Comparison of ENCODE assay signal across 17 cellular contexts in the genomic region with DNA sequence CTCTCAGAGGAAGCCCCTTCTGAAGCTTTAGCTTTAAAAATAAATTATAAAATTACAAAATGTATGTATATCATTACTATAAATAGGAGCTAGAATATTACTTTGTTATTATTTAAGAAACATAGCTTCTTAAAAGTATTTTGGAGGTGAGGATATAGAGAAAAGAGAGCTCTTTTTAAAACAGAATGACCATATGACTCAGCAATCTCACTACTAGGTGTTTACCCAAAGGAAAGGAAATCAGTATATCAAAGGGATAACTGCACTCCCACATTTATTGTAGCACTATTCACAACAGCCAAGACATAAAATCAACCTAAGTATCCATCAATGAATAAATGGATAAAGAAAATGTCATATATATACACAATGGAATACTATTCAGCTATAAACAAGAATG.
A peak's percentile ranks its signal among the peaks of the same experiment; 100 is the strongest.
DNase-seq lines count a peak whose midpoint lies in the region; ATAC-seq, FAIRE-seq and TF ChIP-seq lines count a peak whose summit lies in the region.
"Had no signal": no experiment of that assay in that cellular context is flagged by ENCODE, and none has a peak within 500 bp of the region (broad histone marks: within the 10 kb centered on the region; RNA-seq: fewer than 3 reads in every experiment).

No MANE protein-coding gene starts in this region.

- CTCF ChIA-PET in A549 (lab: Yijun Ruan, JAX), result interaction anchor here (1.1 to 1.9 kb wide), 4 partner anchors 11 to 340 kb away, joined by 3 to 5 read pairs (median 4); no protein-coding TSS in a partner anchor
- CTCF ChIA-PET in H1 (lab: Charles Lee; ENCODE audit: partially characterized antibody), result interaction anchor here (0.6 to 2.6 kb wide), 10 partner anchors 9 to 273 kb away, joined by 3 to 7 read pairs (median 4); no protein-coding TSS in a partner anchor
- CTCF ChIA-PET in T-cell (lab: Charles Lee), result no interaction called here

- H3K4me3 ChIP-seq in A549 (no peak overlapping the region), H1 (ENCODE audit: extremely low read depth in 1 of 4, insufficient read depth in 2 of 4, low read depth in 3 of 4, low read length in 4 of 4) (no peak overlapping the region), osteoblast (ENCODE audit: insufficient read depth, low read length) (no peak overlapping the region)
- H3K4me3 ChIP-seq: GM23248, HAP-1 had no signal

- no peak overlapping the region for H3K27ac Mint-ChIP-seq in T-cell
- H3K27ac Mint-ChIP-seq: CD4-positive, alpha-beta memory T cell; HFFc6 had no signal

- H2BK20ac ChIP-seq in H1 (ENCODE audit: low read length), result no peak overlapping the region

- no peaks in the 10 kb centered on the region for H3K23me2 ChIP-seq in H1 (ENCODE audit: low read depth, low read length)

- no peak for DNase-seq in A549 (ENCODE audit: low read depth in 1 of 2, low spot score in 1 of 2)
- no peak for DNase-seq in GM12892 (ENCODE audit: insufficient read length)
- no peak for DNase-seq in H1 (ENCODE audit: low read depth in 1 of 2, low spot score in 2 of 2)
- DNase-seq in osteoblast (ENCODE audit: insufficient read length, low spot score, missing footprints), result peak; percentile 8
- DNase-seq in NCI-H82 treated with DMSO at 0.1 percent for 48 hours (lab: John Stamatoyannopoulos, UW; ENCODE audit: unreplicated experiment), result no peak
- DNase-seq in T-cell, result no peak
- no peak for DNase-seq in mesenteric fat pad (ENCODE audit: low spot score)
- DNase-seq: 8988T; C1 segment of cervical spinal cord; CD4-positive, alpha-beta memory T cell; COR-L47; DMS153; DND-41; GM23248; HFFc6 had no signal

- H4K20me1 ChIP-seq in H1 (replicated peaks in 1 of 2; ENCODE audit: control insufficient read depth in 1 of 2, insufficient read depth in 2 of 2, low read length in 2 of 2) (no peaks in the 10 kb centered on the region), osteoblast (ENCODE audit: insufficient read depth, low read length) (no peaks in the 10 kb centered on the region)

- H3K4me2 ChIP-seq in A549 (no peak overlapping the region), H1 (ENCODE audit: insufficient read depth in 1 of 2, low read depth in 2 of 2, low read length in 2 of 2) (no peak overlapping the region), osteoblast (ENCODE audit: insufficient read depth, low read length) (no peak overlapping the region)

- ATAC-seq in A549 (no peak), T-cell (replicated peaks in 1 of 4) (no peak)

- no peak overlapping the region for H2BK120ac ChIP-seq in H1 (replicated peaks; ENCODE audit: low read depth, low read length)

- TF ChIP-seq RAD21 in A549 (conservative IDR thresholded peaks at IDR 0.05 in 1 of 2, IDR thresholded peaks at IDR 0.05 in 1 of 2), result no peak
- no peak for TF ChIP-seq RAD21 in H1 (IDR thresholded peaks at IDR 0.05 in 1 of 2, conservative IDR thresholded peaks at IDR 0.05 in 1 of 2; ENCODE audit: low read depth in 2 of 2, low read length in 2 of 2)

- no peak overlapping the region for H3K4me3 Mint-ChIP-seq in T-cell
- H3K4me3 Mint-ChIP-seq: CD4-positive, alpha-beta memory T cell; HFFc6 had no signal

- H3K79me2 ChIP-seq in H1 (ENCODE audit: control insufficient read depth in 1 of 2, insufficient read depth in 2 of 2, low read length in 2 of 2), result no peaks in the 10 kb centered on the region
- no peaks in the 10 kb centered on the region for H3K79me2 ChIP-seq in osteoblast (ENCODE audit: insufficient read depth, low read length)

- peak; percentile 13 for FAIRE-seq in A549 (lab: Jason Lieb, UNC)
- peak; percentile 21 for FAIRE-seq in GM12892 (lab: Jason Lieb, UNC)
- no peak for FAIRE-seq in H1 (lab: Jason Lieb, UNC)
- FAIRE-seq: GM19239 had no signal

- no peak overlapping the region for H3K56ac ChIP-seq in H1 (replicated peaks; ENCODE audit: insufficient read length, low read depth, low read length)

- H2BK15ac ChIP-seq in H1 (ENCODE audit: low read length), result no peak overlapping the region

- no peaks in the 10 kb centered on the region for H3K27me3 Mint-ChIP-seq in T-cell
- H3K27me3 Mint-ChIP-seq: CD4-positive, alpha-beta memory T cell had no signal

- H3K36me3 ChIP-seq in H1 (ENCODE audit: control insufficient read depth in 2 of 4, insufficient read depth in 4 of 4, low read length in 3 of 4), result no peaks in the 10 kb centered on the region
- peaks cover 3% of the 10 kb centered on the region for H3K36me3 ChIP-seq in osteoblast (ENCODE audit: insufficient read depth, low read length)
- H3K36me3 ChIP-seq: HAP-1 had no signal

- H2BK12ac ChIP-seq in H1 (ENCODE audit: low read depth, low read length), result no peak overlapping the region

- H3K9ac ChIP-seq in H1 (replicated peaks in 1 of 4; ENCODE audit: extremely low read depth in 1 of 4, low read depth in 3 of 4, low read length in 3 of 4), result no peak overlapping the region
- H3K9ac ChIP-seq: GM23248 had no signal

- H4K91ac ChIP-seq in H1 (replicated peaks; ENCODE audit: insufficient read length, low read length), result no peak overlapping the region

- no peak overlapping the region for H2AFZ ChIP-seq in H1 (ENCODE audit: low read length)
- no peak overlapping the region for H2AFZ ChIP-seq in osteoblast (ENCODE audit: low read length)
- H2AFZ ChIP-seq: GM23248 had no signal

- no peaks in the 10 kb centered on the region for H3K9me3 Mint-ChIP-seq in T-cell
- H3K9me3 Mint-ChIP-seq: HFFc6 had no signal

- no peak overlapping the region for H3K23ac ChIP-seq in H1 (ENCODE audit: insufficient read length)

- no peaks in the 10 kb centered on the region for H3K9me3 ChIP-seq in A549
- H3K9me3 ChIP-seq in H1 (ENCODE audit: insufficient read depth in 2 of 2, low read depth in 1 of 2, low read length in 1 of 2), result no peaks in the 10 kb centered on the region
- no peaks in the 10 kb centered on the region for H3K9me3 ChIP-seq in osteoblast (ENCODE audit: low read depth, low read length)
- H3K9me3 ChIP-seq: HAP-1 had no signal

- H3K36me3 Mint-ChIP-seq in T-cell, result peaks cover 4% of the 10 kb centered on the region

- TF ChIP-seq POLR2A in A549 (IDR thresholded peaks at IDR 0.05; ENCODE audit: low read length) (no peak), GM12892 (IDR thresholded peaks at IDR 0.05; ENCODE audit: low read depth, low read length) (no peak), H1 (IDR thresholded peaks at IDR 0.05; ENCODE audit: control extremely low read depth in 1 of 2, low read depth in 2 of 2, low read length in 2 of 2) (no peak)

- POLR2A ChIA-PET in A549 (lab: Yijun Ruan, JAX) (no interaction called here), H1 (lab: Charles Lee; ENCODE audit: partially characterized antibody) (no interaction called here), T-cell (lab: Charles Lee) (no interaction called here)

- no peaks in the 10 kb centered on the region for H3K4me1 ChIP-seq in A549
- no peaks in the 10 kb centered on the region for H3K4me1 ChIP-seq in H1 (replicated peaks in 1 of 4; ENCODE audit: control insufficient read depth in 3 of 4, insufficient read depth in 4 of 4, low read length in 3 of 4)
- H3K4me1 ChIP-seq in osteoblast (ENCODE audit: insufficient read depth, low read length), result no peaks in the 10 kb centered on the region
- H3K4me1 ChIP-seq: HAP-1 had no signal

- TF ChIP-seq EP300 in A549 (IDR thresholded peaks at IDR 0.05) (no peak), H1 (IDR thresholded peaks at IDR 0.05; ENCODE audit: borderline replicate concordance in 1 of 2, low read depth in 2 of 2, low read length in 2 of 2) (no peak)

- H3K79me1 ChIP-seq in H1 (ENCODE audit: low read depth, low read length), result no peaks in the 10 kb centered on the region

- H2BK5ac ChIP-seq in H1 (ENCODE audit: low read depth, low read length), result no peak overlapping the region

- H3K18ac ChIP-seq in H1 (ENCODE audit: extremely low read depth, low read length), result no peak overlapping the region

- no peak overlapping the region for H4K5ac ChIP-seq in H1 (ENCODE audit: insufficient read length, low read depth, low read length)

- H3K4me1 Mint-ChIP-seq in T-cell, result no peaks in the 10 kb centered on the region
- H3K4me1 Mint-ChIP-seq: CD4-positive, alpha-beta memory T cell had no signal

- H3K27ac ChIP-seq in A549 (no peak overlapping the region), H1 (ENCODE audit: low read depth, low read length) (no peak overlapping the region), osteoblast (ENCODE audit: low read depth, low read length) (no peak overlapping the region)
- H3K27ac ChIP-seq: GM23248 had no signal

- H3K14ac ChIP-seq in H1 (ENCODE audit: insufficient read length), result no peak overlapping the region

- no peaks in the 10 kb centered on the region for H3K27me3 ChIP-seq in H1 (replicated peaks in 1 of 4; ENCODE audit: control insufficient read depth in 3 of 4, extremely low read depth in 1 of 4, insufficient read depth in 3 of 4, low read length in 3 of 4)
- H3K27me3 ChIP-seq in osteoblast (ENCODE audit: insufficient read depth, low read length), result no peaks in the 10 kb centered on the region

- no peak overlapping the region for H4K8ac ChIP-seq in H1 (ENCODE audit: extremely low read depth, insufficient read depth, low read length)

- no peak overlapping the region for H2AK5ac ChIP-seq in H1 (ENCODE audit: low read depth, low read length)

- H3K4ac ChIP-seq in H1 (replicated peaks; ENCODE audit: insufficient read length, low read depth, low read length), result no peak overlapping the region

- TF ChIP-seq CTCF in A549 (IDR thresholded peaks at IDR 0.05) (no peak), H1 (IDR thresholded peaks at IDR 0.05; ENCODE audit: control extremely low read depth in 1 of 3, insufficient read depth in 1 of 3, low read depth in 1 of 3, low read length in 3 of 3) (no peak), osteoblast (IDR thresholded peaks at IDR 0.05; ENCODE audit: extremely low read depth, low read depth, low read length) (no peak)

TF ChIP-seq in A549, 52 proteins besides CTCF, POLR2A, EP300 and RAD21:
- TF ChIP-seq MAFK (IDR thresholded peaks at IDR 0.05; ENCODE audit: partially characterized antibody) (peak; percentile 37), RARB (CRISPR knock-in tag; IDR thresholded peaks at IDR 0.05) (no peak)
TF ChIP-seq in A549: peak in this region for 1.

TF ChIP-seq in H1, 55 proteins besides CTCF, POLR2A, EP300 and RAD21:
- TF ChIP-seq MAFK (IDR thresholded peaks at IDR 0.05; ENCODE audit: low read depth, low read length) (0 out of 2 replicates have a peak, but pooled peaks have one; percentile 2), TEAD4 (IDR thresholded peaks at IDR 0.05; ENCODE audit: low read depth, low read length) (no peak)

Comparison
In these comparisons a context has a peak if more than half of its experiments do, and no peak if none do; other contexts are left out.
1. CTCF ChIA-PET loops: an anchor here in A549 (1.1 to 1.9 kb wide) and H1 (0.6 to 2.6 kb wide); none called in T-cell.